1 cellular context compared by ENCODE assay signal in the genomic region with DNA sequence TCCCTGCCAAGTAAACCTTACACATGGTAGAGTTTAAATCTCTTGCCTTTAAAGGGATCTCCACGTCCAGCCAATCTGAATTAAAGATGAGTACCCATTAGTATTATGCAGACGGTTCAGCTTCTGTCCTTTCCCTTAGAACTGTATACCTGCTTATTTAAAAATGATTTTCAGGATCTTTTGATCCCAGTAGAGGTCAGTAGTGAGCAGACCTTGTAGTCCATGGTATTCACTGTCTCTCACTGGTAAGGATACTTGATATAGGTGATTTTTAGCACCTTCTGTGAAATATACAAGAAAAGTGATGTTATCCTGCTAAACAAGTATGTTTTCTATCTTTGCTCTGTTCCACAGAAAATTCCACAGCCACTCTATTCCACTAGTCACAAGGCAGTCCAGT.
TF ChIP-seq lines count a peak whose summit lies in the region.

No MANE protein-coding gene starts in this region.

TF ChIP-seq in GM23338, 12 proteins besides CTCF, POLR2A, EP300 and RAD21 (continued from another document):
- no peak for TF ChIP-seq ZNF462 (CRISPR knock-in tag; IDR thresholded peaks at IDR 0.05)
- no peak for TF ChIP-seq ZNF114 (CRISPR knock-in tag; IDR thresholded peaks at IDR 0.05)
- no peak for TF ChIP-seq NANOG (IDR thresholded peaks at IDR 0.05; ENCODE audit: borderline replicate concordance)
